Comparison of ENCODE assay signal across 1 cellular context in genomic region chr16:19994771-19995170, GRCh38.
TF ChIP-seq lines count a peak whose summit lies in the region.

No MANE protein-coding gene starts in this region.

TF ChIP-seq in H1, 55 proteins besides CTCF, POLR2A, EP300 and RAD21 (continued from another document):
- no peak for TF ChIP-seq CHD7 (IDR thresholded peaks at IDR 0.05; ENCODE audit: insufficient replicate concordance, low read length)
